Comparison of ENCODE assay signal across 1 cellular context in the genomic region with DNA sequence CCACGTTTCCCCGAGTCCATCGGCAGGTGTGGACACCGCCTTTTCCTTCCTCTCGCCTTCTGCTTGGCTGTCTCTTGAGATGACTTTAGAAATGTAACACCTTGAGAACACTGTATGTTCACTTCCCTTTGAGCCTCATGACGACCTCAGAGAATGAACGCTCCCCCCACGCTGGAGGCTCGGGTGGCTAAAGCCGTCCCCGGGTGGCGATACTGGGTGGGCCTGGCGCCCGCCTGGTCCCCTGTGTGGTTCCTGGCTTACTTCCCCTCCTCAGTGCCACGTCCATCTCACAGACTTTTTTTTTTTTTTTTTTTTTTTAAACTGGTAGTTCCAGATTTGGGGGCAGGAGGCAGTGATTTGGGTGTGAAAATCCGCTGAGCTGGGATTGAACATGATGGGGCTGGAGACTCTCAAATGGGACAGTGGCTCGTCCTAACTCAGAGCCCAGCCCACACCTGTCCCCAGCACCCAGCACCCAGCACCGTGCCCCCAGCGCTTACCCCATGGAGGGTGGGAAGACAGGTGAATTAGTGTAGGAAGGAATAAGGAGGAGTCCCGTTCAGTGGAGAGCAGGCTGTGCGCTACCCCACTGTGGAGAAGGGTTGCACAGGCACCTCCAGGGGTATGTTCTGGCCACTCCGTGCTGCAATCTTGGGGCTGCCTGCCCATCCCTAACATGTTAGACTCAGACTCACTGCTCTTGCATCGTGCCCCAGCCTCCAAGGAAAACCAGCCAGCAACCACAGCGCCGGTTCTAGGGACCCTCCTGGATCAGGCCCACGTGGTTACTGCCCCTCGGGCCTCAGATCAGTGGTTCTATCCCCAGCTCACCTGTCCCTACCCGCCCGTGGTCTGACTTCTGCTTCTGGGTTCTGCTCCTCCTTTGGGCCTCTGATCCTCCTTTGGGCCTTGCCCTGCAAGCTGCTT.
TF ChIP-seq lines count a peak whose summit lies in the region.

No MANE protein-coding gene starts in this region.

TF ChIP-seq in A549, 52 proteins besides CTCF, POLR2A, EP300 and RAD21:
- no peak for TF ChIP-seq MAZ (IDR thresholded peaks at IDR 0.05; ENCODE audit: borderline replicate concordance, low read depth, low read length)
- TF ChIP-seq ZFP36 (IDR thresholded peaks at IDR 0.05; ENCODE audit: borderline replicate concordance, partially characterized antibody) = no peak
- no peak for TF ChIP-seq RNF2 (IDR thresholded peaks at IDR 0.05; ENCODE audit: borderline replicate concordance, low read depth)
- no peak for TF ChIP-seq HEYL (CRISPR knock-in tag; IDR thresholded peaks at IDR 0.05)
- no peak for TF ChIP-seq BCL3 (IDR thresholded peaks at IDR 0.05)
- TF ChIP-seq CHD2 (IDR thresholded peaks at IDR 0.05; ENCODE audit: low read length, partially characterized antibody) = no peak
- no peak for TF ChIP-seq HMGXB4 (CRISPR knock-in tag; IDR thresholded peaks at IDR 0.05; ENCODE audit: borderline replicate concordance)
- no peak for TF ChIP-seq NR3C1 (IDR thresholded peaks at IDR 0.05)
- TF ChIP-seq KDM5A (IDR thresholded peaks at IDR 0.05) = no peak
- no peak for TF ChIP-seq ZC3H11A (IDR thresholded peaks at IDR 0.05)
- no peak for TF ChIP-seq NPAS2 (CRISPR knock-in tag; IDR thresholded peaks at IDR 0.05; ENCODE audit: borderline replicate concordance)
- TF ChIP-seq RFX5 (IDR thresholded peaks at IDR 0.05) = no peak
- no peak for TF ChIP-seq FOSB (CRISPR knock-in tag; IDR thresholded peaks at IDR 0.05)
- no peak for TF ChIP-seq FOSL2 (IDR thresholded peaks at IDR 0.05)
- TF ChIP-seq FOSL2 (CRISPR knock-in tag; IDR thresholded peaks at IDR 0.05) = no peak
- no peak for TF ChIP-seq CHD4 (IDR thresholded peaks at IDR 0.05; ENCODE audit: borderline replicate concordance)
- TF ChIP-seq, protein P1, sequence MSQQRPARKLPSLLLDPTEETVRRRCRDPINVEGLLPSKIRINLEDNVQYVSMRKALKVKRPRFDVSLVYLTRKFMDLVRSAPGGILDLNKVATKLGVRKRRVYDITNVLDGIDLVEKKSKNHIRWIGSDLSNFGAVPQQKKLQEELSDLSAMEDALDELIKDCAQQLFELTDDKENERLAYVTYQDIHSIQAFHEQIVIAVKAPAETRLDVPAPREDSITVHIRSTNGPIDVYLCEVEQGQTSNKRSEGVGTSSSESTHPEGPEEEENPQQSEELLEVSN (IDR thresholded peaks at IDR 0.05; ENCODE audit: borderline replicate concordance, low read depth) = no peak
- TF ChIP-seq PHF8 (IDR thresholded peaks at IDR 0.05; ENCODE audit: borderline replicate concordance, low read depth) = no peak
- TF ChIP-seq JUN (IDR thresholded peaks at IDR 0.05) = no peak
- no peak for TF ChIP-seq KDM1A (IDR thresholded peaks at IDR 0.05; ENCODE audit: low read depth)
